8 cellular contexts compared by ENCODE assay signal in the genomic region with DNA sequence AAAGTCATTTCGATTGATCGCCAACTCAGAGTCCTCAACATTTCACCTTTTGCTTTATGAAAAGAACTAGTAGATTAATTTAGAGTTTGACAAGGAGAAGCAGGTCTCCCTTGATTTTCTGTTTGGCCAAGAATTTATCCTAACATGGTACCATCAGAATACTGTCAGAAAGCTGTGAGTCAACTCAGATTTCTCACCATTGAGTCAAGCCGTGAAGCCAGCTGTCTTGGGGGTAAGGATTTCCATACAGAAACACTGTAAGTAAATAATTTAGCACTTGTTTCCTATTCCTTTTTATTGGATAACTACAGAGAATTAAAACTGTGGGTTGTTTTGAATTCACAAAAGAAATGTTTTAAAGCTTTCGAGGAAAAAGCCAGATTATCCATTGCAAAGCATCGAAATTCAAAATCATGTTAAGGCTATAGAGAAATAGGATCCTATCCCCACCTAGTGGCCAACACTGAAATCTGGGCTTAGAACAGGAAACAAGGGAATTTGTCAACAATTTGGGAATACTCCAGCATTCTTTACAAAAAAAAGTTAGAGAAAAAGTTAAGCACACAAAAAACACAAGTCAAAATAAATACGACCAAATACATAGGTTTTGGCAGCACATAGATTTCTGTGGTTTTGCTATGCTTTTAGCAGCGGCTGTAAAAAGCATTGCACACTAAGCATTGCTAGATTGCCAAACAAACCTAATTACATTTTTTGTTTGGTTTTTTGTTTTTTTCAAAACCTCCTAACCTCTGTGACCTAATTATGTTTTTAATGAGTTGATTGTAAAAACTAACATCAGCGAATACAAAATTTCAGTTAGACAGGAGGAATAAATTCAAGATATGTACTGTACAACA. TPM values are rescaled to one million over a fixed set of nuclear protein-coding genes. Genes with fewer than 3 reads are reported as not detected.
DNase-seq lines count a peak whose midpoint lies in the region; ATAC-seq and TF ChIP-seq lines count a peak whose summit lies in the region.

No MANE protein-coding gene starts in this region.

- no peak overlapping the region for H3K27ac ChIP-seq in right lobe of liver

- no peaks in the 10 kb centered on the region for H3K36me3 ChIP-seq in right lobe of liver

- CTCF ChIA-PET in MCF 10A (lab: Yijun Ruan, JAX): interaction anchor here (0.7 to 6.8 kb wide), 17 partner anchors 8 to 1667 kb away, joined by 3 to 63 read pairs (median 4); no protein-coding TSS in a partner anchor

- H3K4me3 ChIP-seq in right lobe of liver: no peak overlapping the region

- DNase-seq in NCI-H2107 treated with DMSO at 0.1 percent for 48 hours (lab: John Stamatoyannopoulos, UW; ENCODE audit: unreplicated experiment) (peak; percentile 4), NCI-H2107 (lab: John Stamatoyannopoulos, UW) (no peak), NAMALWA (ENCODE audit: low spot score) (peak; percentile 50), MCF 10A (ENCODE audit: unreplicated experiment) (peak; percentile 58), right lobe of liver (no peak), middle frontal gyrus (ENCODE audit: extremely low spot score, low spot score) (no peak), NCI-H187 treated with DMSO at 0.1 percent for 48 hours (lab: John Stamatoyannopoulos, UW) (no peak), NCI-H2081 treated with DMSO at 0.1 percent for 48 hours (lab: John Stamatoyannopoulos, UW) (no peak)

- no TSS peak for BruUV-seq in MCF 10A (replicated peaks; lab: Mats Ljungman, UMichigan)

- peak; percentile 69 to 78 (median 74) for ATAC-seq in right lobe of liver

- peaks cover 29% of the 10 kb centered on the region for H3K27me3 Mint-ChIP-seq in MCF 10A (ENCODE audit: insufficient read depth, unreplicated experiment)

- 34% methylated on average over 8 of the region's 8 CpGs for WGBS in right lobe of liver (ENCODE audit: insufficient coverage, low coverage, low lambda C conversion rate, missing lambda C conversion rate)

- POLR2A ChIA-PET in MCF 10A (lab: Yijun Ruan, JAX): interaction anchor here (0.7 to 1.0 kb wide), 2 partner anchors 133 to 314 kb away, joined by 3 read pairs; no protein-coding TSS in a partner anchor

- peaks cover 6% of the 10 kb centered on the region for H3K36me3 Mint-ChIP-seq in MCF 10A (ENCODE audit: insufficient read depth, unreplicated experiment)

- no peaks in the 10 kb centered on the region for H3K4me1 Mint-ChIP-seq in MCF 10A (ENCODE audit: insufficient read depth, unreplicated experiment)

- no peaks in the 10 kb centered on the region for H3K27me3 ChIP-seq in right lobe of liver

- TF ChIP-seq CTCF in MCF 10A (IDR thresholded peaks at IDR 0.05; ENCODE audit: unreplicated experiment) (peak; percentile 65), right lobe of liver (IDR thresholded peaks at IDR 0.05) (peak; percentile 75 to 83 (median 80))

- H3K9me3 Mint-ChIP-seq in MCF 10A (ENCODE audit: unreplicated experiment): peaks cover 11% of the 10 kb centered on the region

- intact Hi-C loops in MCF 10A (cut with micrococcal nuclease): loop anchor here (1.0 kb wide), 2 partner anchors 30 to 134 kb away; no protein-coding TSS in a partner anchor
- intact Hi-C loops in right lobe of liver (cut with DNase I): no loop called here

- H3K27ac Mint-ChIP-seq in MCF 10A (ENCODE audit: low read depth, unreplicated experiment): no peak overlapping the region

- no peaks in the 10 kb centered on the region for H3K9me3 ChIP-seq in right lobe of liver

- H3K4me3 Mint-ChIP-seq in MCF 10A (ENCODE audit: unreplicated experiment): no peak overlapping the region

- TF ChIP-seq POLR2A in right lobe of liver (IDR thresholded peaks at IDR 0.05): no peak

- no peaks in the 10 kb centered on the region for H3K4me1 ChIP-seq in right lobe of liver

RNA-seq across cellular contexts. Expression of gene COL11A2, which starts 44.2 kb away (rescaled TPM):
- total RNA-seq in MCF 10A (2022) (0.91 and 1.5 TPM in 2 replicates), right lobe of liver (1 to 10 TPM in 1 of 6 experiments, under 1 TPM in 5; 0.06 to 1.4 (median 0.61) TPM)

RNA-seq across cellular contexts. Expression of gene RXRB, which starts 52.4 kb away (rescaled TPM):
- total RNA-seq in MCF 10A (2022) (29.6 and 35.1 TPM in 2 replicates), right lobe of liver (10 to 100 TPM; 10.1 to 28.2 (median 17.7) TPM)

RNA-seq across cellular contexts. Expression of gene SLC39A7, which starts 52.6 kb away (rescaled TPM):
- total RNA-seq in MCF 10A (2022): 118 and 187 TPM in 2 replicates
- total RNA-seq in right lobe of liver: 10 to 100 TPM; 33.5 to 61.4 (median 50.1) TPM

RNA-seq across cellular contexts. Expression of gene HSD17B8, which starts 56.4 kb away (rescaled TPM):
- total RNA-seq in MCF 10A (2022): 26.4 and 26.6 TPM in 2 replicates
- 10 to 100 TPM; 14.3 to 39.8 (median 33.8) TPM for total RNA-seq in right lobe of liver

Comparison
In these comparisons a context has a peak if more than half of its experiments do, and no peak if none do; other contexts are left out.
1. DNase-seq: peak in NCI-H2107 treated with DMSO at 0.1 percent for 48 hours (single experiment), NAMALWA (single experiment) and MCF 10A (single experiment); none in NCI-H2107 (single experiment), right lobe of liver (0 of 3), middle frontal gyrus (single experiment), NCI-H187 treated with DMSO at 0.1 percent for 48 hours (single experiment) and NCI-H2081 treated with DMSO at 0.1 percent for 48 hours (single experiment).